Comparison of ENCODE assay signal across 9 cellular contexts in the genomic region with DNA sequence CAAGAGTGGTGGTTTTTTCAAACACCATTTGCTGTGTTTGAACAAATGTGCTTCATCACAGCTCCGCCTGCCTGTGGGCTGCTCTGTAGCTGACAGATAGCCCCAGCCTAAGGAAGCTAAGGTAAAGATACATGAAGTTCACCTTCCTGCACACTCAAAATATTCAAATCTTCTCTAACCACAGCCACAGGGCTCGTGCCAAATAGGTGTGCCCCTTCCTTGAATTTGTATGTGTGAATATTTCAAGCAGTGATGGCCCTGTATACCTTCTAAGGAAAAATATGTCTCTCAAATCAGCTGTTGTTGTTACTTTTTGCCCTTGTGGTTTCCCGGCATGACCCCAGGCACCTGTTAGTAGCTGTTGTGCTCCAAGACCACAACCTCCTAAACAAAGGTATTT.
A peak's percentile ranks its signal among the peaks of the same experiment; 100 is the strongest.
DNase-seq lines count a peak whose midpoint lies in the region; ATAC-seq and TF ChIP-seq lines count a peak whose summit lies in the region.
"Had no signal": no experiment of that assay in that cellular context is flagged by ENCODE, and none has a peak within 500 bp of the region (broad histone marks: within the 10 kb centered on the region; RNA-seq: fewer than 3 reads in every experiment).

No MANE protein-coding gene starts in this region.

- H3K4me1 ChIP-seq in OCI-LY7 (ENCODE audit: insufficient read depth, low read length, poor library complexity, severe bottlenecking) = no peaks in the 10 kb centered on the region
- H3K4me1 ChIP-seq in fibroblast of lung (ENCODE audit: control insufficient read depth, extremely low read depth, insufficient read depth, low read length) = no peaks in the 10 kb centered on the region

- H3K27ac ChIP-seq in OCI-LY7 (ENCODE audit: low read depth, low read length, poor library complexity, severe bottlenecking) = no peak overlapping the region
- H3K27ac ChIP-seq in fibroblast of lung (ENCODE audit: insufficient read depth, low read length) = peak overlapping the region; percentile 68
- H3K27ac ChIP-seq: foreskin keratinocyte had no signal

- H3K79me2 ChIP-seq in OCI-LY7 (ENCODE audit: insufficient read depth, low read depth, low read length) (no peaks in the 10 kb centered on the region), fibroblast of lung (ENCODE audit: control insufficient read depth, insufficient read depth, low read length) (no peaks in the 10 kb centered on the region)

- H3K9me2 ChIP-seq in OCI-LY7 (ENCODE audit: insufficient read depth, low read length) = no peaks in the 10 kb centered on the region

- H3K4me2 ChIP-seq in OCI-LY7 (ENCODE audit: low read length) (peak overlapping the region; percentile 22; the same call in 1 of the 2 replicates), fibroblast of lung (ENCODE audit: extremely low read depth, insufficient read depth, low read length) (no peak overlapping the region)

- H3K9ac ChIP-seq in fibroblast of lung (ENCODE audit: insufficient read depth, low read length) = peak overlapping the region; percentile 4

- CTCF ChIA-PET in GM10248 (lab: Yijun Ruan, JAX) = interaction anchor here (0.8 to 6.7 kb wide), 9 partner anchors 10 to 359 kb away, joined by 3 to 47 read pairs (median 3); no protein-coding TSS in a partner anchor
- CTCF ChIA-PET in OCI-LY7 (lab: Charles Lee; ENCODE audit: unreplicated experiment) = interaction anchor here (0.6 kb wide), 1 partner anchor 173 kb away, joined by 3 read pairs; no protein-coding TSS in a partner anchor

- peaks cover 2% of the 10 kb centered on the region for H3K27me3 ChIP-seq in fibroblast of lung (ENCODE audit: control insufficient read depth, insufficient read depth, low read length)
- H3K27me3 ChIP-seq: foreskin keratinocyte had no signal

- H3K4me3 ChIP-seq in OCI-LY7 (ENCODE audit: low read depth, low read length, poor library complexity, severe bottlenecking) (no peak overlapping the region), fibroblast of lung (replicated peaks in 1 of 4; ENCODE audit: control extremely low read depth in 1 of 4, insufficient read depth in 1 of 4, low read depth in 3 of 4, low read length in 4 of 4) (no peak overlapping the region)

- H4K20me1 ChIP-seq in OCI-LY7 (ENCODE audit: insufficient read depth, low read length) (no peaks in the 10 kb centered on the region), fibroblast of lung (ENCODE audit: control insufficient read depth, extremely low read depth, insufficient read depth, low read length) (no peaks in the 10 kb centered on the region)

- BruUV-seq in OCI-LY7 (replicated peaks; lab: Mats Ljungman, UMichigan) = no TSS peak

- ATAC-seq in GM19452 (IDR thresholded peaks at IDR 0.05; ENCODE audit: unreplicated experiment) (peak; percentile 47), HG03097 (IDR thresholded peaks at IDR 0.05; ENCODE audit: low FRiP score, unreplicated experiment) (no peak), HG03457 (IDR thresholded peaks at IDR 0.05; ENCODE audit: unreplicated experiment) (no peak)

- H3K9me3 ChIP-seq in OCI-LY7 (ENCODE audit: low read length) (no peaks in the 10 kb centered on the region), fibroblast of lung (ENCODE audit: control insufficient read depth, insufficient read depth, low read depth, low read length) (no peaks in the 10 kb centered on the region)

- intact Hi-C loops in OCI-LY7 (cut with micrococcal nuclease; ENCODE audit: unreplicated experiment) = no loop called here

- DNase-seq in GM10248 (ENCODE audit: extremely low spot score) (no peak), OCI-LY7 (ENCODE audit: low spot score) (no peak), fibroblast of lung (ENCODE audit: low read depth in 2 of 2) (no peak), CD1c-positive myeloid dendritic cell (ENCODE audit: extremely low spot score) (no peak), globus pallidus (ENCODE audit: low spot score) (no peak)
- DNase-seq: foreskin keratinocyte had no signal

- H2AFZ ChIP-seq in OCI-LY7 (ENCODE audit: low read length) = no peak overlapping the region
- peak overlapping the region; percentile 48 for H2AFZ ChIP-seq in fibroblast of lung (ENCODE audit: low read length)

- H3K36me3 ChIP-seq in OCI-LY7 (ENCODE audit: insufficient read depth, low read length) = no peaks in the 10 kb centered on the region
- H3K36me3 ChIP-seq in fibroblast of lung (ENCODE audit: control insufficient read depth, insufficient read depth, low read length) = no peaks in the 10 kb centered on the region

- POLR2A ChIA-PET in GM10248 (lab: Yijun Ruan, JAX) = interaction anchor here (1.3 kb wide), 1 partner anchor 21 kb away, joined by 5 read pairs; no protein-coding TSS in a partner anchor
- POLR2A ChIA-PET in OCI-LY7 (lab: Charles Lee) = interaction anchor here (0.6 to 1.0 kb wide), 2 partner anchors 9 to 12 kb away, joined by 3 to 7 read pairs; no protein-coding TSS in a partner anchor

- peak; percentile 32 for TF ChIP-seq CTCF in GM10248 (IDR thresholded peaks at IDR 0.05; ENCODE audit: control extremely low read depth, extremely low read depth, low read depth, missing control alignments)
- TF ChIP-seq CTCF in OCI-LY7 (conservative IDR thresholded peaks at IDR 0.05; ENCODE audit: low read length) = no peak
- no peak for TF ChIP-seq CTCF in fibroblast of lung (conservative IDR thresholded peaks at IDR 0.05 in 1 of 2, IDR thresholded peaks at IDR 0.05 in 1 of 2; ENCODE audit: low read depth in 1 of 2, low read length in 2 of 2)
